In the genomic region with DNA sequence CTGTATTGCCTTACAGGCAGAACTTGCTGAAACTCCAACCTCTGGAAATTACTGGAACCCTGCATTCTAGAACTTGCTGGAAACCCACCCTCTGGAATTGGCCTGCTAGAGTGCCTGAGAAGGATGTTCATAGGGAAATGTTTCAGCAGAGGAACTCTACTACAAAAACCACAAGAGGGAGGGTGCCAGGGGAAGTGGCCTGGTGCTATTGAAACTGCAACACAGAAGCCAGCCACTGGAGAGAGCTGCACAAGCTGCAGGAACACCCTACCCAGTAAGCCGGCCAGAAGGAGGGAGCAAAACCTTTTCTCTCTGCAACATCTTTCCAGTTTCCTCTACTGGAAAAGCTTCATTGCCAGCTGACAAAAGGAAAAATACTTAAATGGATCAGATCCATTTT, we compare ENCODE assay signal across 9 cellular contexts. TPM values are rescaled to one million over a fixed set of nuclear protein-coding genes. Genes with fewer than 3 reads are reported as not detected.
DNase-seq lines count a peak whose midpoint lies in the region; ATAC-seq, FAIRE-seq and TF ChIP-seq lines count a peak whose summit lies in the region.
"Had no signal": no experiment of that assay in that cellular context is flagged by ENCODE, and none has a peak within 500 bp of the region (broad histone marks: within the 10 kb centered on the region; RNA-seq: fewer than 3 reads in every experiment).

No MANE protein-coding gene starts in this region.

- TF ChIP-seq RAD21 in GM12878 (IDR thresholded peaks at IDR 0.05; ENCODE audit: insufficient read depth, low read depth, low read length): no peak

- BruUV-seq in PC-3 (replicated peaks; lab: Mats Ljungman, UMichigan) (no TSS peak), GM12878 (replicated peaks; lab: Mats Ljungman, UMichigan) (no TSS peak)

- intact Hi-C loops in PC-3 (cut with micrococcal nuclease): no loop called here
- intact Hi-C loops in GM12878 (cut with micrococcal nuclease; ENCODE audit: unreplicated experiment): no loop called here
- intact Hi-C loops in esophagus muscularis mucosa (cut with DNase I): no loop called here

- H3K9me2 ChIP-seq in PC-3 (replicated peaks; ENCODE audit: low read length): no peaks in the 10 kb centered on the region

- H3K4me1 Mint-ChIP-seq in naive thymus-derived CD8-positive, alpha-beta T cell: peaks cover 8 to 23% (median 15%) of the 10 kb centered on the region in 4 donors

- no peak overlapping the region for H3K4me3 ChIP-seq in AG04449 (ENCODE audit: low read depth, low read length)
- H3K4me3 ChIP-seq in PC-3 (ENCODE audit: low read length): no peak overlapping the region
- H3K4me3 ChIP-seq in GM12878: no peak overlapping the region
- H3K4me3 ChIP-seq in esophagus muscularis mucosa: no peak overlapping the region
- H3K4me3 ChIP-seq: body of pancreas had no signal

- in situ Hi-C loops in GM12878 (cut with MboI): loop anchor here (5.0 kb wide), 2 partner anchors 310 to 390 kb away; partner anchors contain the start of genes HMGN5 and SH3BGRL

- H3K4me1 ChIP-seq in PC-3 (ENCODE audit: insufficient read depth, low read length) (peaks cover 5% of the 10 kb centered on the region; the same call in 1 of the 2 replicates), GM12878 (ENCODE audit: control insufficient read depth, insufficient read depth, low read length) (no peaks in the 10 kb centered on the region; the same call in 1 of the 2 replicates), esophagus muscularis mucosa (peaks cover 0 to 6% (median 5%) of the 10 kb centered on the region in 4 donors)
- H3K4me1 ChIP-seq: body of pancreas had no signal

- TF ChIP-seq POLR2A in GM12878 (IDR thresholded peaks at IDR 0.05; ENCODE audit: low read depth, low read length) (no peak), esophagus muscularis mucosa (IDR thresholded peaks at IDR 0.05; ENCODE audit: low read depth) (no peak)

- DNase-seq in AG04449 (ENCODE audit: low read depth, low spot score): no peak
- DNase-seq in PC-3: peak; percentile 26
- DNase-seq in GM12878 (ENCODE audit: low read depth, low spot score): no peak
- DNase-seq in naive thymus-derived CD8-positive, alpha-beta T cell: peak in 9 of 10 donors; percentile 4 to 63 (median 30)
- DNase-seq in esophagus muscularis mucosa (ENCODE audit: extremely low spot score): no peak
- DNase-seq in left lobe of liver (ENCODE audit: low spot score): no peak

- H2AFZ ChIP-seq in PC-3 (ENCODE audit: low read length) (no peak overlapping the region), GM12878 (ENCODE audit: control insufficient read depth, low read depth, low read length) (no peak overlapping the region)

- no peak overlapping the region for H3K4me2 ChIP-seq in PC-3 (ENCODE audit: low read length)
- H3K4me2 ChIP-seq in GM12878 (ENCODE audit: control insufficient read depth, insufficient read depth): no peak overlapping the region

- H3K36me3 ChIP-seq in PC-3 (ENCODE audit: low read depth, low read length): no peaks in the 10 kb centered on the region
- H3K36me3 ChIP-seq in GM12878 (ENCODE audit: control insufficient read depth in 2 of 2, insufficient read depth in 2 of 2, low read length in 1 of 2): no peaks in the 10 kb centered on the region
- H3K36me3 ChIP-seq in esophagus muscularis mucosa: no peaks in the 10 kb centered on the region

- FAIRE-seq in GM12878 (lab: Jason Lieb, UNC): no peak

- H3K9me3 Mint-ChIP-seq in naive thymus-derived CD8-positive, alpha-beta T cell: peaks cover 0 to 5% (median 0%) of the 10 kb centered on the region in 9 donors

- peak overlapping the region in 5 of 10 donors; percentile 42 to 56 (median 53) for H3K27ac Mint-ChIP-seq in naive thymus-derived CD8-positive, alpha-beta T cell

- TF ChIP-seq EP300 in GM12878 (IDR thresholded peaks at IDR 0.05; ENCODE audit: borderline replicate concordance in 1 of 2, control insufficient read depth in 1 of 2, low read depth in 2 of 2, low read length in 2 of 2) (no peak), esophagus muscularis mucosa (IDR thresholded peaks at IDR 0.05) (no peak)

- CTCF ChIA-PET in AG04449 (lab: Yijun Ruan, JAX) (no interaction called here), PC-3 (lab: Charles Lee) (no interaction called here), GM12878 (lab: Yijun Ruan, JAX) (interaction anchor here (0.8 kb wide), 2 partner anchors 308 to 390 kb away, joined by 3 to 4 read pairs; partner anchors contain the start of genes HMGN5 and SH3BGRL)

- H3F3A ChIP-seq in PC-3 (ENCODE audit: low read length, unreplicated experiment): no peaks in the 10 kb centered on the region

- no peaks in the 10 kb centered on the region for H3K9me3 ChIP-seq in PC-3 (ENCODE audit: low read length)
- no peaks in the 10 kb centered on the region for H3K9me3 ChIP-seq in GM12878 (replicated peaks; ENCODE audit: control insufficient read depth, insufficient read depth, low read length)
- no peaks in the 10 kb centered on the region for H3K9me3 ChIP-seq in esophagus muscularis mucosa
- H3K9me3 ChIP-seq: body of pancreas had no signal

- SMC1A ChIA-PET in GM12878 (lab: Charles Lee; ENCODE audit: uncharacterized antibody, unreplicated experiment): no interaction called here

- ATAC-seq in GM18502 (IDR thresholded peaks at IDR 0.05; ENCODE audit: poor library complexity, unreplicated experiment): peak; percentile 43
- ATAC-seq in HG02938 (IDR thresholded peaks at IDR 0.05; ENCODE audit: unreplicated experiment): peak; percentile 34
- no peak for ATAC-seq in PC-3
- peak; percentile 53 for ATAC-seq in GM12878
- peak; percentile 16 to 23 for ATAC-seq in naive thymus-derived CD8-positive, alpha-beta T cell
- no peak for ATAC-seq in left lobe of liver
- ATAC-seq: body of pancreas had no signal

- no peaks in the 10 kb centered on the region for H3K36me3 Mint-ChIP-seq in naive thymus-derived CD8-positive, alpha-beta T cell

- H3K4me3 Mint-ChIP-seq in naive thymus-derived CD8-positive, alpha-beta T cell: peak overlapping the region in 4 of 10 donors; percentile 4 to 48 (median 10)

- H3K27me3 Mint-ChIP-seq in naive thymus-derived CD8-positive, alpha-beta T cell: peaks cover 0 to 4% (median 0%) of the 10 kb centered on the region in 5 donors

- POLR2A ChIA-PET in AG04449 (lab: Yijun Ruan, JAX) (no interaction called here), PC-3 (lab: Charles Lee; ENCODE audit: unreplicated experiment) (no interaction called here), GM12878 (lab: Charles Lee) (no interaction called here)
- POLR2A ChIA-PET in naive thymus-derived CD8-positive, alpha-beta T cell (lab: Charles Lee): no interaction called here

- H3K9ac ChIP-seq in PC-3 (ENCODE audit: low read length) (no peak overlapping the region), GM12878 (ENCODE audit: control insufficient read depth, insufficient read depth, low read length) (no peak overlapping the region)

- H3K79me2 ChIP-seq in PC-3 (ENCODE audit: low read length): peaks cover 17% of the 10 kb centered on the region
- peaks cover 10% of the 10 kb centered on the region for H3K79me2 ChIP-seq in GM12878 (ENCODE audit: control insufficient read depth, insufficient read depth, low read length)

- WGBS in GM12878 (ENCODE audit: insufficient coverage, insufficient replicate concordance, low lambda C conversion rate, missing lambda C conversion rate): 0% methylated on average over 1 of the region's 1 CpG
- 67% methylated on average over 1 of the region's 1 CpG for WGBS in esophagus muscularis mucosa

- H3K27me3 ChIP-seq in PC-3 (ENCODE audit: low read length) (no peaks in the 10 kb centered on the region), GM12878 (replicated peaks in 1 of 2; ENCODE audit: control insufficient read depth in 2 of 2, insufficient read depth in 2 of 2, low read length in 1 of 2) (no peaks in the 10 kb centered on the region), esophagus muscularis mucosa (no peaks in the 10 kb centered on the region)
- H3K27me3 ChIP-seq: body of pancreas had no signal

- H3K27ac ChIP-seq in PC-3 (ENCODE audit: low read length) (no peak overlapping the region), GM12878 (ENCODE audit: control insufficient read depth, insufficient read depth) (no peak overlapping the region), esophagus muscularis mucosa (replicated peaks in 1 of 4) (no peak overlapping the region)
- H3K27ac ChIP-seq: body of pancreas had no signal

- RAD21 ChIA-PET in GM12878 (lab: Charles Lee; ENCODE audit: unreplicated experiment): no interaction called here

- TF ChIP-seq CTCF in AG04449 (IDR thresholded peaks at IDR 0.05; ENCODE audit: insufficient read depth, low read length, missing control alignments) (peak; percentile 16), PC-3 (conservative IDR thresholded peaks at IDR 0.05; ENCODE audit: low read depth, low read length) (no peak), GM12878 (IDR thresholded peaks at IDR 0.05 in 2 of 3, conservative IDR thresholded peaks at IDR 0.05 in 1 of 3; ENCODE audit: control insufficient read depth in 2 of 3, extremely low read depth in 1 of 3, insufficient read depth in 1 of 3, low read depth in 3 of 3, low read length in 3 of 3) (peak; percentile 33 to 35 (median 35); a peak in 3 of 6 replicates), esophagus muscularis mucosa (IDR thresholded peaks at IDR 0.05) (no peak)

- no peaks in the 10 kb centered on the region for H4K20me1 ChIP-seq in PC-3 (ENCODE audit: low read length)
- H4K20me1 ChIP-seq in GM12878 (ENCODE audit: control insufficient read depth, insufficient read depth): no peaks in the 10 kb centered on the region

TF ChIP-seq in GM12878, 131 proteins besides CTCF, POLR2A, EP300 and RAD21 (continues in another document):
- no peak for TF ChIP-seq KAT2A (conservative IDR thresholded peaks at IDR 0.05; ENCODE audit: control insufficient read depth, low read depth, low read length)

RNA-seq across cellular contexts. Expression of gene BRWD3, which starts 2.5 kb away (rescaled TPM):
- total RNA-seq in PC-3 (2014; rRNA removed) (5.0 and 9.5 TPM in 2 replicates), GM12878 (2014; rRNA removed) (7.6 and 8.9 TPM in 2 replicates), GM12878 (2014; rRNA removed; fragmentation: Illumina TruSeq; extraction: Trizol) (14.0 and 14.3 TPM in 2 replicates), GM12878 (2021) (12.6 and 13.1 TPM in 2 replicates), esophagus muscularis mucosa (10 to 100 TPM; 12.4 to 17.4 (median 13.3) TPM), left lobe of liver (8.8 TPM)
- 260 and 263 TPM in 2 replicates for total RNA-seq in GM12878 (2013; cell fraction: nucleolus; rRNA removed)
- polyA plus RNA-seq in GM12878 (2011; ENCODE audit: low read depth): 5.1 TPM
- polyA plus RNA-seq in GM12878 (2011; rRNA removed) (38.2 and 60.4 TPM in 2 replicates), GM12878 (2014; fragmentation: Illumina TruSeq; extraction: Trizol) (10.4 and 20.5 TPM in 2 replicates), GM12878 (2014; fragmentation: Nextera tagmentation; extraction: Ambion mirVana) (1 to 10 TPM in 1 of 2 experiments, under 1 TPM in 1; 0.53 to 1.1 TPM), GM12878 (2014; rRNA removed) (7.0 and 8.0 TPM in 2 replicates), GM12878 (2016; fragmentation: Nextera tagmentation; extraction: Ambion mirVana) (1 to 10 TPM in 1 of 2 experiments, under 1 TPM in 1; 0.97 to 1.5 TPM)
- polyA plus RNA-seq in GM12878 (2011; cell fraction: cytosol; rRNA removed): 9.9 and 13.2 TPM in 2 replicates
- 56.5 and 57.9 TPM in 2 replicates for polyA plus RNA-seq in GM12878 (2011; cell fraction: nucleus; rRNA removed)
- polyA plus RNA-seq in GM12878 (2012): 10.3 and 12.2 TPM in 2 replicates
- 119 and 135 TPM in 2 replicates for polyA minus RNA-seq in GM12878 (2011; rRNA and poly(A)+ RNA removed)
- polyA minus RNA-seq in GM12878 (2011; cell fraction: cytosol; rRNA and poly(A)+ RNA removed): 15.1 and 25.7 TPM in 2 replicates
- 104 and 172 TPM in 2 replicates for polyA minus RNA-seq in GM12878 (2011; cell fraction: nucleus; rRNA and poly(A)+ RNA removed)
- 10 to 100 TPM; 29.8 to 34.0 TPM for total RNA-seq in naive thymus-derived CD8-positive, alpha-beta T cell
- polyA plus RNA-seq in naive thymus-derived CD8-positive, alpha-beta T cell: 1 to 10 TPM; 2.1 to 3.0 (median 2.9) TPM

Comparison
In these comparisons a context has a peak if more than half of its experiments do, and no peak if none do; other contexts are left out.
1. DNase-seq: peak in PC-3 (single experiment) and naive thymus-derived CD8-positive, alpha-beta T cell (9 of 10); none in AG04449 (single experiment), GM12878 (single experiment), esophagus muscularis mucosa (single experiment) and left lobe of liver (single experiment).
2. CTCF ChIP-seq: peak in AG04449 (single experiment) and GM12878 (3 of 3); none in PC-3 (single experiment) and esophagus muscularis mucosa (0 of 3).
3. ATAC-seq: peak in GM18502 (single experiment), HG02938 (single experiment), GM12878 (single experiment) and naive thymus-derived CD8-positive, alpha-beta T cell (2 of 2); none in PC-3 (single experiment) and left lobe of liver (single experiment).